Comparison of ENCODE assay signal across 21 cellular contexts in genomic region chr4:142314686-142315085, GRCh38.
DNase-seq lines count a peak whose midpoint lies in the region; ATAC-seq and TF ChIP-seq lines count a peak whose summit lies in the region.
"Had no signal": no experiment of that assay in that cellular context is flagged by ENCODE, and none has a peak within 500 bp of the region (broad histone marks: within the 10 kb centered on the region; RNA-seq: fewer than 3 reads in every experiment).

No MANE protein-coding gene starts in this region.

- no peaks in the 10 kb centered on the region for H3K9me3 Mint-ChIP-seq in activated naive CD8-positive, alpha-beta T cell (ENCODE audit: low read depth)
- peaks cover 3% of the 10 kb centered on the region for H3K9me3 Mint-ChIP-seq in activated naive CD8-positive, alpha-beta T cell treated with anti-CD3 and anti-CD28 coated beads for 36 hours
- no peaks in the 10 kb centered on the region for H3K9me3 Mint-ChIP-seq in type B pancreatic cell
- H3K9me3 Mint-ChIP-seq: activated T-helper 2 cell treated with anti-CD3 and anti-CD28 coated beads, Interferon-gamma antibody, Interleukin-2, Interleukin-4, amounts not matched to agents 10 μg/mL and 5 μg/mL and 100 μg/mL, durations not matched to agents 14 hours and 24 hours and 36 hours had no signal

- no peaks in the 10 kb centered on the region for H3K27me3 Mint-ChIP-seq in activated naive CD8-positive, alpha-beta T cell
- H3K27me3 Mint-ChIP-seq in activated naive CD8-positive, alpha-beta T cell treated with anti-CD3 and anti-CD28 coated beads for 36 hours = no peaks in the 10 kb centered on the region
- no peaks in the 10 kb centered on the region for H3K27me3 Mint-ChIP-seq in type B pancreatic cell

- no TSS peak for BruUV-seq in OCI-LY7 (replicated peaks; lab: Mats Ljungman, UMichigan)

- H3K27ac Mint-ChIP-seq in activated naive CD8-positive, alpha-beta T cell = peak overlapping the region; percentile 58
- no peak overlapping the region for H3K27ac Mint-ChIP-seq in activated naive CD8-positive, alpha-beta T cell treated with anti-CD3 and anti-CD28 coated beads for 36 hours
- peak overlapping the region; percentile 37 for H3K27ac Mint-ChIP-seq in type B pancreatic cell

- no peak overlapping the region for H3K9ac ChIP-seq in MM.1S (ENCODE audit: low read length)

- H3K4me3 ChIP-seq in MM.1S (ENCODE audit: low read length) (no peak overlapping the region), OCI-LY7 (ENCODE audit: low read depth, low read length, poor library complexity, severe bottlenecking) (no peak overlapping the region)
- H3K4me3 ChIP-seq: HAP-1, heart right ventricle, testis had no signal

- no peaks in the 10 kb centered on the region for H4K20me1 ChIP-seq in MM.1S (ENCODE audit: insufficient read depth, low read length)
- no peaks in the 10 kb centered on the region for H4K20me1 ChIP-seq in OCI-LY7 (ENCODE audit: insufficient read depth, low read length)

- H3K9me2 ChIP-seq in MM.1S (replicated peaks; ENCODE audit: insufficient read depth, low read length) = no peaks in the 10 kb centered on the region
- no peaks in the 10 kb centered on the region for H3K9me2 ChIP-seq in OCI-LY7 (ENCODE audit: insufficient read depth, low read length)

- H3K79me2 ChIP-seq in MM.1S (ENCODE audit: low read length) = no peaks in the 10 kb centered on the region
- H3K79me2 ChIP-seq in OCI-LY7 (ENCODE audit: insufficient read depth, low read depth, low read length) = no peaks in the 10 kb centered on the region

- DNase-seq in activated naive CD8-positive, alpha-beta T cell treated with anti-CD3 and anti-CD28 coated beads for 36 hours = no peak
- DNase-seq in MM.1S (peak; percentile 73), kidney tubule cell (ENCODE audit: low spot score) (peak; percentile 66), type B pancreatic cell (ENCODE audit: extremely low spot score, unreplicated experiment) (no peak), OCI-LY7 (ENCODE audit: low spot score) (no peak)
- DNase-seq: activated CD8-positive, alpha-beta T cell treated with anti-CD3 and anti-CD28 coated beads, Interleukin-2, amount 10 ng/mL, durations not matched to agents 7 days and 5 days; anterior cingulate cortex; effector memory CD4-positive, alpha-beta T cell; heart right ventricle; mesenchymal stem cell; NCI-H1092; SW 1271; testis had no signal

- H3K4me3 Mint-ChIP-seq in activated naive CD8-positive, alpha-beta T cell = peak overlapping the region; percentile 27
- no peak overlapping the region for H3K4me3 Mint-ChIP-seq in activated naive CD8-positive, alpha-beta T cell treated with anti-CD3 and anti-CD28 coated beads for 36 hours
- H3K4me3 Mint-ChIP-seq in type B pancreatic cell = peak overlapping the region; percentile 38
- H3K4me3 Mint-ChIP-seq: activated CD8-positive, alpha-beta T cell treated with anti-CD3 and anti-CD28 coated beads, Interleukin-2, amount 10 ng/mL, durations not matched to agents 7 days and 5 days; neural crest cell had no signal

- H3K27ac ChIP-seq in MM.1S (ENCODE audit: low read length) (no peak overlapping the region), OCI-LY7 (ENCODE audit: low read depth, low read length, poor library complexity, severe bottlenecking) (no peak overlapping the region)
- H3K27ac ChIP-seq: HL-60, RWPE1, testis had no signal

- H3K36me3 ChIP-seq in MM.1S (replicated peaks; ENCODE audit: insufficient read depth, low read length) (no peaks in the 10 kb centered on the region), OCI-LY7 (ENCODE audit: insufficient read depth, low read length) (no peaks in the 10 kb centered on the region)
- H3K36me3 ChIP-seq: HAP-1 had no signal

- H3K36me3 Mint-ChIP-seq in activated naive CD8-positive, alpha-beta T cell = peaks cover 32% of the 10 kb centered on the region
- peaks cover 62% of the 10 kb centered on the region for H3K36me3 Mint-ChIP-seq in activated naive CD8-positive, alpha-beta T cell treated with anti-CD3 and anti-CD28 coated beads for 36 hours
- H3K36me3 Mint-ChIP-seq in type B pancreatic cell = peaks cover 3% of the 10 kb centered on the region

- no peaks in the 10 kb centered on the region for H3F3A ChIP-seq in MM.1S (ENCODE audit: insufficient read depth, low read length)

- CTCF ChIA-PET in OCI-LY7 (lab: Charles Lee; ENCODE audit: unreplicated experiment) = no interaction called here

- H3K4me2 ChIP-seq in MM.1S (ENCODE audit: low read depth, low read length) (no peak overlapping the region), OCI-LY7 (ENCODE audit: low read length) (no peak overlapping the region)

- no peaks in the 10 kb centered on the region for H3K9me3 ChIP-seq in MM.1S (replicated peaks; ENCODE audit: insufficient read depth, low read length)
- H3K9me3 ChIP-seq in OCI-LY7 (ENCODE audit: low read length) = no peaks in the 10 kb centered on the region
- H3K9me3 ChIP-seq: HAP-1, heart right ventricle, testis had no signal

- H3K27me3 ChIP-seq in MM.1S (replicated peaks; ENCODE audit: insufficient read depth, low read length) = peaks cover 37% of the 10 kb centered on the region
- H3K27me3 ChIP-seq: heart right ventricle, testis had no signal

- H2AFZ ChIP-seq in MM.1S (ENCODE audit: low read length) (no peak overlapping the region), OCI-LY7 (ENCODE audit: low read length) (no peak overlapping the region)

- intact Hi-C loops in OCI-LY7 (cut with micrococcal nuclease; ENCODE audit: unreplicated experiment) = no loop called here

- H3K4me1 ChIP-seq in MM.1S (ENCODE audit: low read length) (peaks cover 10% of the 10 kb centered on the region), OCI-LY7 (ENCODE audit: insufficient read depth, low read length, poor library complexity, severe bottlenecking) (no peaks in the 10 kb centered on the region)
- H3K4me1 ChIP-seq: testis had no signal

- POLR2A ChIA-PET in OCI-LY7 (lab: Charles Lee) = no interaction called here

- no peak for ATAC-seq in HG03439 (IDR thresholded peaks at IDR 0.05; ENCODE audit: unreplicated experiment)
- no peak for ATAC-seq in esophagus mucosa
- ATAC-seq: heart right ventricle had no signal

- peaks cover 78% of the 10 kb centered on the region for H3K4me1 Mint-ChIP-seq in activated naive CD8-positive, alpha-beta T cell (ENCODE audit: low read depth)
- peaks cover 53% of the 10 kb centered on the region for H3K4me1 Mint-ChIP-seq in activated naive CD8-positive, alpha-beta T cell treated with anti-CD3 and anti-CD28 coated beads for 36 hours
- peaks cover 9% of the 10 kb centered on the region for H3K4me1 Mint-ChIP-seq in type B pancreatic cell (ENCODE audit: unreplicated experiment)

- TF ChIP-seq CTCF in MM.1S (IDR thresholded peaks at IDR 0.05; ENCODE audit: low read length) (no peak), type B pancreatic cell (conservative IDR thresholded peaks at IDR 0.05) (no peak), OCI-LY7 (conservative IDR thresholded peaks at IDR 0.05; ENCODE audit: low read length) (no peak)

Comparison
In these comparisons a context has a peak if more than half of its experiments do, and no peak if none do; other contexts are left out.
1. DNase-seq: peak in MM.1S (single experiment) and kidney tubule cell (single experiment); none in activated naive CD8-positive, alpha-beta T cell treated with anti-CD3 and anti-CD28 coated beads for 36 hours (single experiment), type B pancreatic cell (single experiment) and OCI-LY7 (single experiment).